ENCODE assay signal across 18 cellular contexts in the genomic region with DNA sequence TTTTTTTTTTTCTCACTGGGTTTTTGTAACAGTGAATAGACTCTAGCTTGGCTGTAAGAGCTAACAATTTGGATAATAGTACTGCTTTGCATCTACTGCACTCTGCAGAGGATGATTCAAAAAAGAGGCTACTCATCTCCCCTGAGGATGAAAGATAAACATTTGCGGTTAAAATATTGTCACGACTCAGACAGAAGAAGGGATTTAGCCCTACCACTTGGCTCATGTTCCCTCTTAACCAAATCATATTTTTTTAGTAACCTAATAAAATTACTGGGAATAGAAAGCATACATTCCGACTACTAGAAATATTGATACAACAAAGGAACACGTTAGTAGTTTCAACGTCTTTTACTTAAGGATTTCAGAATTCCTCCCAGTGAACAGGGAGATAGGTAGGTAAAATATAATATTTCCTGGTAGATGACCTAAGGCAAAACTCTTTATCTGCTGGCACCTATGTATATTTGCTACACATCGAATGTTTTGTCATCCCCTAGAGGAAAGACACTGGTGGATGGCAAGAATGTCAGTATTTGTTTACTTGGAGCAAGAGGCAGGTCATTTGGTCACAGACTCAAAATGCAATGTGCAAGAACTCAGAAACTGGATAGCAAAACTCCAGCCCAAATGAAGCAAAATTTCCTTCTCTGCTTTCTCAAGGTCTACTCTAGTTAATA.
DNase-seq lines count a peak whose midpoint lies in the region; ATAC-seq, FAIRE-seq and TF ChIP-seq lines count a peak whose summit lies in the region.
"Had no signal": no experiment of that assay in that cellular context is flagged by ENCODE, and none has a peak within 500 bp of the region (broad histone marks: within the 10 kb centered on the region; RNA-seq: fewer than 3 reads in every experiment).

No MANE protein-coding gene starts in this region.

- peaks cover 0 to 4% of the 10 kb centered on the region in 2 donors for H3K9me3 Mint-ChIP-seq in stimulated activated naive B cell treated with anti-CD40 and anti-IgM and Interleukin-4, amounts not matched to agents 10 μg/mL and 1 μg/mL and 100 μg/mL, for 72 hours
- H3K9me3 Mint-ChIP-seq in activated CD8-positive, alpha-beta T cell treated with anti-CD3 and anti-CD28 coated beads, Interleukin-2, amount 10 ng/mL, durations not matched to agents 7 days and 5 days (ENCODE audit: insufficient read depth), result no peaks in the 10 kb centered on the region
- H3K9me3 Mint-ChIP-seq: activated CD4-positive, alpha-beta memory T cell treated with anti-CD3 and anti-CD28 coated beads, Interleukin-2, amount 10 ng/mL, durations not matched to agents 7 days and 5 days; neural progenitor cell had no signal

- CTCF ChIA-PET in activated CD8-positive, alpha-beta T cell treated with anti-CD3 and anti-CD28 coated beads, Interleukin-2, amount 10 ng/mL, durations not matched to agents 7 days and 5 days (lab: Charles Lee), result no interaction called here

- peaks cover 0 to 4% of the 10 kb centered on the region in 2 donors for H3K36me3 Mint-ChIP-seq in stimulated activated naive B cell treated with anti-CD40 and anti-IgM and Interleukin-4, amounts not matched to agents 10 μg/mL and 1 μg/mL and 100 μg/mL, for 72 hours
- H3K36me3 Mint-ChIP-seq in activated CD8-positive, alpha-beta T cell treated with anti-CD3 and anti-CD28 coated beads, Interleukin-2, amount 10 ng/mL, durations not matched to agents 7 days and 5 days (ENCODE audit: low read depth), result no peaks in the 10 kb centered on the region

- no peak overlapping the region for H3K4me3 ChIP-seq in bronchial epithelial cell (ENCODE audit: low read depth, low read length)
- H3K4me3 ChIP-seq in osteoblast (ENCODE audit: insufficient read depth, low read length), result peak overlapping the region; percentile 12
- H3K4me3 ChIP-seq: body of pancreas, neural progenitor cell, right lobe of liver, stomach had no signal

- H3K27ac ChIP-seq in osteoblast (ENCODE audit: low read depth, low read length), result peak overlapping the region; percentile 95
- H3K27ac ChIP-seq: body of pancreas, neural progenitor cell, right lobe of liver, stomach had no signal

- no peak for FAIRE-seq in bronchial epithelial cell (lab: Jason Lieb, UNC)

- H3K4me2 ChIP-seq in osteoblast (ENCODE audit: insufficient read depth, low read length), result peak overlapping the region; percentile 66
- H3K4me2 ChIP-seq: neural progenitor cell had no signal

- H3K79me2 ChIP-seq in osteoblast (ENCODE audit: insufficient read depth, low read length), result peaks cover 8% of the 10 kb centered on the region

- TF ChIP-seq CTCF in bronchial epithelial cell (IDR thresholded peaks at IDR 0.05; ENCODE audit: insufficient read depth, low read length, severe bottlenecking), result no peak
- TF ChIP-seq CTCF in osteoblast (IDR thresholded peaks at IDR 0.05; ENCODE audit: extremely low read depth, low read depth, low read length), result no peak

- no peak overlapping the region for H2AFZ ChIP-seq in osteoblast (ENCODE audit: low read length)
- H2AFZ ChIP-seq: neural progenitor cell had no signal

- no peaks in the 10 kb centered on the region for H3K36me3 ChIP-seq in bronchial epithelial cell (ENCODE audit: control insufficient read depth, insufficient read depth, low read length)
- H3K36me3 ChIP-seq in osteoblast (ENCODE audit: insufficient read depth, low read length), result peaks cover 8% of the 10 kb centered on the region
- H3K36me3 ChIP-seq: neural progenitor cell, right lobe of liver, stomach had no signal

- in situ Hi-C loops in Caki2 (cut with HindIII; ENCODE audit: low pct_unique_long_range_greater_than_20kb, low sequenced_read_pairs), result no loop called here

- H3K27me3 Mint-ChIP-seq in stimulated activated naive B cell treated with anti-CD40 and anti-IgM and Interleukin-4, amounts not matched to agents 10 μg/mL and 1 μg/mL and 100 μg/mL, for 72 hours, result peaks cover 14 to 30% of the 10 kb centered on the region in 2 donors
- peaks cover 7% of the 10 kb centered on the region for H3K27me3 Mint-ChIP-seq in activated CD8-positive, alpha-beta T cell treated with anti-CD3 and anti-CD28 coated beads, Interleukin-2, amount 10 ng/mL, durations not matched to agents 7 days and 5 days (ENCODE audit: low read depth)

- POLR2A ChIA-PET in activated CD8-positive, alpha-beta T cell treated with anti-CD3 and anti-CD28 coated beads, Interleukin-2, amount 10 ng/mL, durations not matched to agents 7 days and 5 days (lab: Charles Lee), result no interaction called here

- peaks cover 65% of the 10 kb centered on the region for H3K4me1 ChIP-seq in osteoblast (ENCODE audit: insufficient read depth, low read length)
- H3K4me1 ChIP-seq: neural progenitor cell, right lobe of liver, stomach had no signal

- H4K20me1 ChIP-seq in osteoblast (ENCODE audit: insufficient read depth, low read length), result no peaks in the 10 kb centered on the region

- H3K27ac Mint-ChIP-seq in stimulated activated naive B cell treated with anti-CD40 and anti-IgM and Interleukin-4, amounts not matched to agents 10 μg/mL and 1 μg/mL and 100 μg/mL, for 72 hours, result no peak overlapping the region
- H3K27ac Mint-ChIP-seq in activated CD8-positive, alpha-beta T cell treated with anti-CD3 and anti-CD28 coated beads, Interleukin-2, amount 10 ng/mL, durations not matched to agents 7 days and 5 days, result no peak overlapping the region
- H3K27ac Mint-ChIP-seq: activated CD4-positive, alpha-beta memory T cell treated with anti-CD3 and anti-CD28 coated beads, Interleukin-2, amount 10 ng/mL, durations not matched to agents 7 days and 5 days; neural progenitor cell had no signal

- no peak overlapping the region for H3K4me3 Mint-ChIP-seq in stimulated activated naive B cell treated with anti-CD40 and anti-IgM and Interleukin-4, amounts not matched to agents 10 μg/mL and 1 μg/mL and 100 μg/mL, for 72 hours
- no peak overlapping the region for H3K4me3 Mint-ChIP-seq in activated CD8-positive, alpha-beta T cell treated with anti-CD3 and anti-CD28 coated beads, Interleukin-2, amount 10 ng/mL, durations not matched to agents 7 days and 5 days
- H3K4me3 Mint-ChIP-seq: activated CD4-positive, alpha-beta memory T cell treated with anti-CD3 and anti-CD28 coated beads, Interleukin-2, amount 10 ng/mL, durations not matched to agents 7 days and 5 days; neural progenitor cell had no signal

- ATAC-seq in stimulated activated naive B cell treated with anti-CD40 and anti-IgM and Interleukin-4, amounts not matched to agents 10 μg/mL and 1 μg/mL and 100 μg/mL, for 72 hours (replicated peaks), result no peak
- ATAC-seq in HG02642 (IDR thresholded peaks at IDR 0.05; ENCODE audit: poor library complexity, unreplicated experiment), result no peak
- ATAC-seq in activated CD8-positive, alpha-beta T cell treated with anti-CD3 and anti-CD28 coated beads, Interleukin-2, amount 10 ng/mL, durations not matched to agents 7 days and 5 days, result no peak
- ATAC-seq: body of pancreas, right lobe of liver had no signal

- H3K27me3 ChIP-seq in bronchial epithelial cell (ENCODE audit: control insufficient read depth, insufficient read depth, low read length), result no peaks in the 10 kb centered on the region
- no peaks in the 10 kb centered on the region for H3K27me3 ChIP-seq in osteoblast (ENCODE audit: insufficient read depth, low read length)
- H3K27me3 ChIP-seq: body of pancreas, neural progenitor cell, right lobe of liver, stomach had no signal

- H3K4me1 Mint-ChIP-seq in stimulated activated naive B cell treated with anti-CD40 and anti-IgM and Interleukin-4, amounts not matched to agents 10 μg/mL and 1 μg/mL and 100 μg/mL, for 72 hours, result peaks cover 9 to 16% of the 10 kb centered on the region in 2 donors
- no peaks in the 10 kb centered on the region for H3K4me1 Mint-ChIP-seq in activated CD8-positive, alpha-beta T cell treated with anti-CD3 and anti-CD28 coated beads, Interleukin-2, amount 10 ng/mL, durations not matched to agents 7 days and 5 days (ENCODE audit: low read depth)
- H3K4me1 Mint-ChIP-seq: activated CD4-positive, alpha-beta memory T cell treated with anti-CD3 and anti-CD28 coated beads, Interleukin-2, amount 10 ng/mL, durations not matched to agents 7 days and 5 days had no signal

- no peaks in the 10 kb centered on the region for H3K9me3 ChIP-seq in osteoblast (ENCODE audit: low read depth, low read length)
- H3K9me3 ChIP-seq: body of pancreas, right lobe of liver, stomach had no signal

- DNase-seq in Caki2 (ENCODE audit: low read depth), result peak; percentile 62
- DNase-seq in NCI-H187 (lab: John Stamatoyannopoulos, UW), result peak; percentile 2 to 44
- DNase-seq in bronchial epithelial cell (ENCODE audit: low read depth), result peak; percentile 18
- DNase-seq in osteoblast (ENCODE audit: insufficient read length, low spot score, missing footprints), result peak; percentile 73
- DNase-seq in stimulated activated naive B cell treated with anti-CD40 and anti-IgM and Interleukin-4, amounts not matched to agents 10 μg/mL and 1 μg/mL and 100 μg/mL, for 72 hours, result no peak
- no peak for DNase-seq in COLO829 (ENCODE audit: low spot score)
- no peak for DNase-seq in activated CD8-positive, alpha-beta T cell treated with anti-CD3 and anti-CD28 coated beads, Interleukin-2, amount 10 ng/mL, durations not matched to agents 7 days and 5 days
- DNase-seq: activated CD4-positive, alpha-beta memory T cell treated with anti-CD3 and anti-CD28 coated beads, Interleukin-2, amount 10 ng/mL, durations not matched to agents 7 days and 5 days; activated effector memory CD4-positive, alpha-beta T cell treated with Interleukin-2 at 50 U/mL for 16 hours; body of pancreas; hippocampal formation; NCI-H1048; NCI-H524; right lobe of liver; RPMI8226; stomach had no signal

Comparison
In these comparisons a context has a peak if more than half of its experiments do, and no peak if none do; other contexts are left out.
1. DNase-seq: peak in Caki2 (single experiment), NCI-H187 (2 of 2), bronchial epithelial cell (single experiment) and osteoblast (single experiment); none in stimulated activated naive B cell treated with anti-CD40 and anti-IgM and Interleukin-4, amounts not matched to agents 10 μg/mL and 1 μg/mL and 100 μg/mL, for 72 hours (single experiment), COLO829 (single experiment) and activated CD8-positive, alpha-beta T cell treated with anti-CD3 and anti-CD28 coated beads, Interleukin-2, amount 10 ng/mL, durations not matched to agents 7 days and 5 days (single experiment).